ENCODE assay signal across 1 cellular context in the genomic region with DNA sequence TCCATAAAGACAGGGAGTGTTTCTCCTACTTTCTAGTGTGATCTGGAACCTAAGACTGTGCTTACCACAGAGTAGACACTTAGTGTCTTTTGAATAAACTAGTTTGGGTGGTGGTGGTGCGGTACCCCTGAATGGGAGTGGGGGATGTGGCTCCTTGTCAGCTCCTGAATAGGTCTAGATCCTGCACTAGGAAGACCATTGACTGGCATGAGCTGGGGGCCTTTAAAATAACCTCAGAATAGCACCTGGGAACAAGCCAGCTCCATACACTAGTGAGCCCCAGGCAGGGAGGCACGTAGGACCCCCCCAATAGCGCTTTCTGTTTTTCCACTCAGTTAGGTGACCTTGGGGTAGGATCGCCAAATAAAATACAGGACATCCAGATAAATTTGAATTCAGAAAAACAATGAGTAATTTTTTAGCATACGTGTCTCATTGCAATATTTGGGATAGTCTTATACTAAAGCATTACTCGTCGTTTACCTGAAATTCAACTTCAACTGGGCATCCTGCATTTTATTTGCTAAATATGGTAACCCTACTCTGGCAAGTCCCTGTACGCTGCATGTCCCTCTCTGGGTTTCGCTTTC.
TF ChIP-seq lines count a peak whose summit lies in the region.

No MANE protein-coding gene starts in this region.

TF ChIP-seq in K562, 482 proteins besides CTCF, POLR2A, EP300 and RAD21:
- TF ChIP-seq IFI16 (CRISPR knock-in tag; IDR thresholded peaks at IDR 0.05) (no peak), ZC3H11A (IDR thresholded peaks at IDR 0.05; ENCODE audit: low read depth, low read length) (0 out of 2 replicates have a peak, but pooled peaks have one; percentile 2), ADNP (tag; IDR thresholded peaks at IDR 0.05) (0 out of 2 replicates have a peak, but pooled peaks have one; percentile 32), SAFB2 (IDR thresholded peaks at IDR 0.05; ENCODE audit: borderline replicate concordance, low read depth, low read length, severe bottlenecking) (no peak), GTF2F1 (IDR thresholded peaks at IDR 0.05; ENCODE audit: low read depth, low read length) (no peak), NFRKB (IDR thresholded peaks at IDR 0.05; ENCODE audit: low read depth) (no peak), SIN3A (IDR thresholded peaks at IDR 0.05; ENCODE audit: borderline replicate concordance in 2 of 2, control insufficient read depth in 1 of 2, low read depth in 2 of 2, low read length in 2 of 2) (0 out of 4 replicates have a peak, but pooled peaks of 1 of the 2 experiments have one; percentile 45), ZNF232 (CRISPR knock-in tag; IDR thresholded peaks at IDR 0.05) (no peak), ARNT (IDR thresholded peaks at IDR 0.05) (no peak), HMG20A (CRISPR knock-in tag; conservative IDR thresholded peaks at IDR 0.05) (no peak), POLR2H (tag; IDR thresholded peaks at IDR 0.05; ENCODE audit: low read depth) (no peak), ZNF24 (IDR thresholded peaks at IDR 0.05) (no peak), NELFE (IDR thresholded peaks at IDR 0.05; ENCODE audit: insufficient read depth, insufficient read length) (no peak), PTBP1 (IDR thresholded peaks at IDR 0.05; ENCODE audit: low read depth, low read length) (no peak), TCF7L2 (IDR thresholded peaks at IDR 0.05; ENCODE audit: low read depth, low read length) (no peak), KDM5B (IDR thresholded peaks at IDR 0.05; ENCODE audit: insufficient replicate concordance, low read depth, low read length) (no peak), RBFOX2 (IDR thresholded peaks at IDR 0.05; ENCODE audit: low read depth, low read length) (no peak)
- TF ChIP-seq, protein P1, sequence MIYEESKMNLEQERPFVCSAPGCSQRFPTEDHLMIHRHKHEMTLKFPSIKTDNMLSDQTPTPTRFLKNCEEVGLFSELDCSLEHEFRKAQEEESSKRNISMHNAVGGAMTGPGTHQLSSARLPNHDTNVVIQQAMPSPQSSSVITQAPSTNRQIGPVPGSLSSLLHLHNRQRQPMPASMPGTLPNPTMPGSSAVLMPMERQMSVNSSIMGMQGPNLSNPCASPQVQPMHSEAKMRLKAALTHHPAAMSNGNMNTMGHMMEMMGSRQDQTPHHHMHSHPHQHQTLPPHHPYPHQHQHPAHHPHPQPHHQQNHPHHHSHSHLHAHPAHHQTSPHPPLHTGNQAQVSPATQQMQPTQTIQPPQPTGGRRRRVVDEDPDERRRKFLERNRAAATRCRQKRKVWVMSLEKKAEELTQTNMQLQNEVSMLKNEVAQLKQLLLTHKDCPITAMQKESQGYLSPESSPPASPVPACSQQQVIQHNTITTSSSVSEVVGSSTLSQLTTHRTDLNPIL (CRISPR knock-in tag; IDR thresholded peaks at IDR 0.05): no peak
- TF ChIP-seq, protein P2, sequence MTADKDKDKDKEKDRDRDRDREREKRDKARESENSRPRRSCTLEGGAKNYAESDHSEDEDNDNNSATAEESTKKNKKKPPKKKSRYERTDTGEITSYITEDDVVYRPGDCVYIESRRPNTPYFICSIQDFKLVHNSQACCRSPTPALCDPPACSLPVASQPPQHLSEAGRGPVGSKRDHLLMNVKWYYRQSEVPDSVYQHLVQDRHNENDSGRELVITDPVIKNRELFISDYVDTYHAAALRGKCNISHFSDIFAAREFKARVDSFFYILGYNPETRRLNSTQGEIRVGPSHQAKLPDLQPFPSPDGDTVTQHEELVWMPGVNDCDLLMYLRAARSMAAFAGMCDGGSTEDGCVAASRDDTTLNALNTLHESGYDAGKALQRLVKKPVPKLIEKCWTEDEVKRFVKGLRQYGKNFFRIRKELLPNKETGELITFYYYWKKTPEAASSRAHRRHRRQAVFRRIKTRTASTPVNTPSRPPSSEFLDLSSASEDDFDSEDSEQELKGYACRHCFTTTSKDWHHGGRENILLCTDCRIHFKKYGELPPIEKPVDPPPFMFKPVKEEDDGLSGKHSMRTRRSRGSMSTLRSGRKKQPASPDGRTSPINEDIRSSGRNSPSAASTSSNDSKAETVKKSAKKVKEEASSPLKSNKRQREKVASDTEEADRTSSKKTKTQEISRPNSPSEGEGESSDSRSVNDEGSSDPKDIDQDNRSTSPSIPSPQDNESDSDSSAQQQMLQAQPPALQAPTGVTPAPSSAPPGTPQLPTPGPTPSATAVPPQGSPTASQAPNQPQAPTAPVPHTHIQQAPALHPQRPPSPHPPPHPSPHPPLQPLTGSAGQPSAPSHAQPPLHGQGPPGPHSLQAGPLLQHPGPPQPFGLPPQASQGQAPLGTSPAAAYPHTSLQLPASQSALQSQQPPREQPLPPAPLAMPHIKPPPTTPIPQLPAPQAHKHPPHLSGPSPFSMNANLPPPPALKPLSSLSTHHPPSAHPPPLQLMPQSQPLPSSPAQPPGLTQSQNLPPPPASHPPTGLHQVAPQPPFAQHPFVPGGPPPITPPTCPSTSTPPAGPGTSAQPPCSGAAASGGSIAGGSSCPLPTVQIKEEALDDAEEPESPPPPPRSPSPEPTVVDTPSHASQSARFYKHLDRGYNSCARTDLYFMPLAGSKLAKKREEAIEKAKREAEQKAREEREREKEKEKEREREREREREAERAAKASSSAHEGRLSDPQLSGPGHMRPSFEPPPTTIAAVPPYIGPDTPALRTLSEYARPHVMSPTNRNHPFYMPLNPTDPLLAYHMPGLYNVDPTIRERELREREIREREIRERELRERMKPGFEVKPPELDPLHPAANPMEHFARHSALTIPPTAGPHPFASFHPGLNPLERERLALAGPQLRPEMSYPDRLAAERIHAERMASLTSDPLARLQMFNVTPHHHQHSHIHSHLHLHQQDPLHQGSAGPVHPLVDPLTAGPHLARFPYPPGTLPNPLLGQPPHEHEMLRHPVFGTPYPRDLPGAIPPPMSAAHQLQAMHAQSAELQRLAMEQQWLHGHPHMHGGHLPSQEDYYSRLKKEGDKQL (CRISPR knock-in tag; IDR thresholded peaks at IDR 0.05; ENCODE audit: borderline replicate concordance): no peak
- TF ChIP-seq, protein P3, sequence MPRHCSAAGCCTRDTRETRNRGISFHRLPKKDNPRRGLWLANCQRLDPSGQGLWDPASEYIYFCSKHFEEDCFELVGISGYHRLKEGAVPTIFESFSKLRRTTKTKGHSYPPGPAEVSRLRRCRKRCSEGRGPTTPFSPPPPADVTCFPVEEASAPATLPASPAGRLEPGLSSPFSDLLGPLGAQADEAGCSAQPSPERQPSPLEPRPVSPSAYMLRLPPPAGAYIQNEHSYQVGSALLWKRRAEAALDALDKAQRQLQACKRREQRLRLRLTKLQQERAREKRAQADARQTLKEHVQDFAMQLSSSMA (CRISPR knock-in tag; IDR thresholded peaks at IDR 0.05): no peak
- TF ChIP-seq, protein P4, sequence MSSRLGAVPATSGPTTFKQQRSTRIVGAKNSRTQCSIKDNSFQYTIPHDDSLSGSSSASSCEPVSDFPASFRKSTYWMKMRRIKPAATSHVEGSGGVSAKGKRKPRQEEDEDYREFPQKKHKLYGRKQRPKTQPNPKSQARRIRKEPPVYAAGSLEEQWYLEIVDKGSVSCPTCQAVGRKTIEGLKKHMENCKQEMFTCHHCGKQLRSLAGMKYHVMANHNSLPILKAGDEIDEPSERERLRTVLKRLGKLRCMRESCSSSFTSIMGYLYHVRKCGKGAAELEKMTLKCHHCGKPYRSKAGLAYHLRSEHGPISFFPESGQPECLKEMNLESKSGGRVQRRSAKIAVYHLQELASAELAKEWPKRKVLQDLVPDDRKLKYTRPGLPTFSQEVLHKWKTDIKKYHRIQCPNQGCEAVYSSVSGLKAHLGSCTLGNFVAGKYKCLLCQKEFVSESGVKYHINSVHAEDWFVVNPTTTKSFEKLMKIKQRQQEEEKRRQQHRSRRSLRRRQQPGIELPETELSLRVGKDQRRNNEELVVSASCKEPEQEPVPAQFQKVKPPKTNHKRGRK (tag; IDR thresholded peaks at IDR 0.05): 0 out of 2 replicates have a peak, but pooled peaks have one; percentile 12
